In genomic region chr11:61487342-61488025, GRCh38 we compare ENCODE assay signal across 22 cellular contexts. TPM values are rescaled to one million over a fixed set of nuclear protein-coding genes. Genes with fewer than 3 reads are reported as not detected.
DNase-seq lines count a peak whose midpoint lies in the region; ATAC-seq and TF ChIP-seq lines count a peak whose summit lies in the region.
"Had no signal": no experiment of that assay in that cellular context is flagged by ENCODE, and none has a peak within 500 bp of the region (broad histone marks: within the 10 kb centered on the region; RNA-seq: fewer than 3 reads in every experiment).

No MANE protein-coding gene starts in this region.

- H3K9me3 ChIP-seq in MG63: no peaks in the 10 kb centered on the region
- H3K9me3 ChIP-seq: SJSA1 had no signal

- no peaks in the 10 kb centered on the region for H3K27me3 Mint-ChIP-seq in activated T-helper 1 cell treated with anti-CD3 and anti-CD28 coated beads, Interleukin-12 subunit alpha, Interleukin-12 subunit beta, Interleukin-2, Interleukin-4 antibody, amounts not matched to agents 30 ng/mL and 10 ng/mL and 1 ng/mL, durations not matched to agents 14 hours and 24 hours and 36 hours (ENCODE audit: insufficient read depth)
- H3K27me3 Mint-ChIP-seq in neural crest cell (ENCODE audit: low read depth): no peaks in the 10 kb centered on the region

- no peaks in the 10 kb centered on the region for H3K9me3 Mint-ChIP-seq in activated T-helper 1 cell treated with anti-CD3 and anti-CD28 coated beads, Interleukin-12 subunit alpha, Interleukin-12 subunit beta, Interleukin-2, Interleukin-4 antibody, amounts not matched to agents 30 ng/mL and 10 ng/mL and 1 ng/mL, durations not matched to agents 14 hours and 24 hours and 36 hours
- no peaks in the 10 kb centered on the region for H3K9me3 Mint-ChIP-seq in neural crest cell
- H3K9me3 Mint-ChIP-seq: CD8-positive, alpha-beta memory T cell had no signal

- H3K36me3 Mint-ChIP-seq in activated T-helper 1 cell treated with anti-CD3 and anti-CD28 coated beads, Interleukin-12 subunit alpha, Interleukin-12 subunit beta, Interleukin-2, Interleukin-4 antibody, amounts not matched to agents 30 ng/mL and 10 ng/mL and 1 ng/mL, durations not matched to agents 14 hours and 24 hours and 36 hours (ENCODE audit: low read depth): no peaks in the 10 kb centered on the region
- no peaks in the 10 kb centered on the region for H3K36me3 Mint-ChIP-seq in neural crest cell (ENCODE audit: low read depth)

- intact Hi-C loops in activated T-helper 1 cell treated with anti-CD3 and anti-CD28 coated beads, Interleukin-12 subunit alpha, Interleukin-12 subunit beta, Interleukin-2, Interleukin-4 antibody, amounts not matched to agents 30 ng/mL and 10 ng/mL and 1 ng/mL, durations not matched to agents 14 hours and 24 hours and 36 hours (cut with micrococcal nuclease): no loop called here

- H3K27me3 ChIP-seq in H7 (ENCODE audit: control insufficient read depth, insufficient read depth, low read length) (peaks cover 4% of the 10 kb centered on the region), MG63 (no peaks in the 10 kb centered on the region)
- H3K27me3 ChIP-seq: SJSA1 had no signal

- no peak for ATAC-seq in HG03095 (IDR thresholded peaks at IDR 0.05; ENCODE audit: unreplicated experiment)

- peak overlapping the region; percentile 84 for H3K27ac ChIP-seq in 22Rv1
- H3K27ac ChIP-seq: SJSA1 had no signal

- no peaks in the 10 kb centered on the region for H3K4me1 Mint-ChIP-seq in activated T-helper 1 cell treated with anti-CD3 and anti-CD28 coated beads, Interleukin-12 subunit alpha, Interleukin-12 subunit beta, Interleukin-2, Interleukin-4 antibody, amounts not matched to agents 30 ng/mL and 10 ng/mL and 1 ng/mL, durations not matched to agents 14 hours and 24 hours and 36 hours (ENCODE audit: low read depth)
- H3K4me1 Mint-ChIP-seq in neural crest cell: peaks cover 46% of the 10 kb centered on the region
- H3K4me1 Mint-ChIP-seq: B cell; CD14-positive monocyte; CD8-positive, alpha-beta memory T cell had no signal

- H3K4me3 ChIP-seq in H7 (ENCODE audit: insufficient read depth, low read depth, low read length) (no peak overlapping the region), MG63 (no peak overlapping the region)
- H3K4me3 ChIP-seq: SJSA1 had no signal

- peak overlapping the region; percentile 40 for H3K27ac Mint-ChIP-seq in activated T-helper 1 cell treated with anti-CD3 and anti-CD28 coated beads, Interleukin-12 subunit alpha, Interleukin-12 subunit beta, Interleukin-2, Interleukin-4 antibody, amounts not matched to agents 30 ng/mL and 10 ng/mL and 1 ng/mL, durations not matched to agents 14 hours and 24 hours and 36 hours
- no peak overlapping the region for H3K27ac Mint-ChIP-seq in neural crest cell (ENCODE audit: unreplicated experiment)
- H3K27ac Mint-ChIP-seq: B cell had no signal

- no peak overlapping the region for H3K4me3 Mint-ChIP-seq in activated T-helper 1 cell treated with anti-CD3 and anti-CD28 coated beads, Interleukin-12 subunit alpha, Interleukin-12 subunit beta, Interleukin-2, Interleukin-4 antibody, amounts not matched to agents 30 ng/mL and 10 ng/mL and 1 ng/mL, durations not matched to agents 14 hours and 24 hours and 36 hours
- H3K4me3 Mint-ChIP-seq in neural crest cell: peak overlapping the region; percentile 45
- H3K4me3 Mint-ChIP-seq: B cell; CD14-positive monocyte; CD8-positive, alpha-beta memory T cell had no signal

- H3K36me3 ChIP-seq in H7 (replicated peaks; ENCODE audit: control insufficient read depth, insufficient read depth, low read length): no peaks in the 10 kb centered on the region; the same call in 1 of the 2 replicates
- H3K36me3 ChIP-seq in MG63: no peaks in the 10 kb centered on the region
- H3K36me3 ChIP-seq: SJSA1 had no signal

- TF ChIP-seq CTCF in 22Rv1 (IDR thresholded peaks at IDR 0.05) (no peak), neural crest cell (conservative IDR thresholded peaks at IDR 0.05) (no peak)

- DNase-seq in H7 (peak; percentile 31), neural crest cell (ENCODE audit: low read depth, low spot score) (no peak), MG63 (no peak), dermis blood vessel endothelial cell (no peak), HuH-7 (ENCODE audit: low spot score) (no peak)
- DNase-seq in activated T-helper 1 cell treated with anti-CD3 and anti-CD28 coated beads, Interleukin-12 subunit alpha, Interleukin-12 subunit beta, Interleukin-2, Interleukin-4 antibody, amounts not matched to agents 30 ng/mL and 10 ng/mL and 1 ng/mL, durations not matched to agents 14 hours and 24 hours and 36 hours (ENCODE audit: low spot score): no peak
- DNase-seq: CD8-positive, alpha-beta memory T cell; DMS 273 treated with DMSO at 0.1 percent for 48 hours; DMS79 treated with DMSO at 0.1 percent for 48 hours; NCI-H1092 treated with DMSO at 0.1 percent for 48 hours; NCI-H1436 treated with DMSO at 0.1 percent for 48 hours; NCI-H187 treated with DMSO at 0.1 percent for 48 hours; NCI-H2107; NCI-H446; NCI-H524 treated with DMSO at 0.1 percent for 48 hours; NCI-H774; Right ventricle myocardium superior had no signal

RNA-seq across cellular contexts. Expression of gene LRRC10B, which starts 21.1 kb away (rescaled TPM):
- total RNA-seq in H7 (2014; rRNA removed; shearing (Covaris generic)): 2.5 and 2.6 TPM in 2 replicates
- total RNA-seq in activated T-helper 1 cell treated with anti-CD3 and anti-CD28 coated beads, Interleukin-12 subunit alpha, Interleukin-12 subunit beta, Interleukin-2, Interleukin-4 antibody, amounts not matched to agents 30 ng/mL and 10 ng/mL and 1 ng/mL, durations not matched to agents 14 hours and 24 hours and 36 hours: not detected in 2 replicates
- total RNA-seq in neural crest cell (2.8 and 2.9 TPM in 2 replicates), dermis blood vessel endothelial cell (not detected in 2 replicates)
- total RNA-seq in MG63 (2014; rRNA removed; shearing (Covaris generic); ENCODE audit: low replicate concordance): 1.0 and 1.3 TPM in 2 replicates
- total RNA-seq: B cell; CD8-positive, alpha-beta memory T cell; SJSA1 had no signal

RNA-seq across cellular contexts. Expression of gene SDHAF2, which starts 57.6 kb away (rescaled TPM):
- 31.3 and 48.6 TPM in 2 replicates for total RNA-seq in H7 (2014; rRNA removed; shearing (Covaris generic))
- total RNA-seq in activated T-helper 1 cell treated with anti-CD3 and anti-CD28 coated beads, Interleukin-12 subunit alpha, Interleukin-12 subunit beta, Interleukin-2, Interleukin-4 antibody, amounts not matched to agents 30 ng/mL and 10 ng/mL and 1 ng/mL, durations not matched to agents 14 hours and 24 hours and 36 hours: 49.5 and 58.1 TPM in 2 replicates
- total RNA-seq in neural crest cell: 33.8 and 35.0 TPM in 2 replicates
- 18.2 and 35.5 TPM in 2 replicates for total RNA-seq in MG63 (2014; rRNA removed; shearing (Covaris generic); ENCODE audit: low replicate concordance)
- total RNA-seq in dermis blood vessel endothelial cell: 23.2 and 57.0 TPM in 2 replicates

RNA-seq across cellular contexts. Expression of gene CPSF7, which starts 57.7 kb away (rescaled TPM):
- 40.2 and 42.6 TPM in 2 replicates for total RNA-seq in H7 (2014; rRNA removed; shearing (Covaris generic))
- 141 and 148 TPM in 2 replicates for total RNA-seq in activated T-helper 1 cell treated with anti-CD3 and anti-CD28 coated beads, Interleukin-12 subunit alpha, Interleukin-12 subunit beta, Interleukin-2, Interleukin-4 antibody, amounts not matched to agents 30 ng/mL and 10 ng/mL and 1 ng/mL, durations not matched to agents 14 hours and 24 hours and 36 hours
- total RNA-seq in neural crest cell: 144 and 150 TPM in 2 replicates
- total RNA-seq in MG63 (2014; rRNA removed; shearing (Covaris generic); ENCODE audit: low replicate concordance): 26.0 and 40.3 TPM in 2 replicates
- 16.7 and 22.2 TPM in 2 replicates for total RNA-seq in dermis blood vessel endothelial cell
